In genomic region chr3:45993421-45994027, GRCh38 we compare ENCODE assay signal across 11 cellular contexts. TPM values are rescaled to one million over a fixed set of nuclear protein-coding genes. Genes with fewer than 3 reads are reported as not detected.
A peak's percentile ranks its signal among the peaks of the same experiment; 100 is the strongest.
DNase-seq lines count a peak whose midpoint lies in the region; ATAC-seq and TF ChIP-seq lines count a peak whose summit lies in the region.
"Had no signal": no experiment of that assay in that cellular context is flagged by ENCODE, and none has a peak within 500 bp of the region (broad histone marks: within the 10 kb centered on the region; RNA-seq: fewer than 3 reads in every experiment).

No MANE protein-coding gene starts in this region.

- H3K4me1 Mint-ChIP-seq in glutamatergic neuron (ENCODE audit: low read depth, unreplicated experiment) (peaks cover 11% of the 10 kb centered on the region), type B pancreatic cell (ENCODE audit: unreplicated experiment) (peaks cover 8% of the 10 kb centered on the region)

- no peaks in the 10 kb centered on the region for H3K9me3 ChIP-seq in heart right ventricle

- intact Hi-C loops in heart right ventricle (cut with DNase I): loop anchor here in 1 of 10 donors (10.0 kb wide), 1 partner anchor 71 kb away; no protein-coding TSS in a partner anchor
- intact Hi-C loops in left ventricle myocardium superior (cut with micrococcal nuclease): no loop called here

- peaks cover 9 to 73% (median 68%) of the 10 kb centered on the region in 9 donors for H3K4me1 ChIP-seq in heart right ventricle

- H3K4me3 Mint-ChIP-seq in glutamatergic neuron (ENCODE audit: unreplicated experiment) (no peak overlapping the region), type B pancreatic cell (peak overlapping the region; percentile 70)

- H3K27ac ChIP-seq in heart right ventricle: peak overlapping the region in 9 of 10 donors; percentile 83 to 99 (median 96)

- H3K9me3 Mint-ChIP-seq in glutamatergic neuron (ENCODE audit: unreplicated experiment) (peaks cover 2% of the 10 kb centered on the region), type B pancreatic cell (no peaks in the 10 kb centered on the region)

- TF ChIP-seq CTCF in heart right ventricle (IDR thresholded peaks at IDR 0.05) (no peak), glutamatergic neuron (IDR thresholded peaks at IDR 0.05; ENCODE audit: partially characterized antibody, unreplicated experiment) (no peak), type B pancreatic cell (conservative IDR thresholded peaks at IDR 0.05) (no peak)

- H3K27me3 Mint-ChIP-seq in glutamatergic neuron (ENCODE audit: unreplicated experiment) (peaks cover 1% of the 10 kb centered on the region), type B pancreatic cell (peaks cover 7% of the 10 kb centered on the region)

- no peaks in the 10 kb centered on the region for H3K27me3 ChIP-seq in heart right ventricle

- WGBS in heart right ventricle, 2 donors: 77 to 82% methylated on average over 3 of the region's 3 CpGs

- H3K36me3 ChIP-seq in heart right ventricle: no peaks in the 10 kb centered on the region

- ATAC-seq in heart right ventricle: no peak
- no peak for ATAC-seq in left ventricle myocardium superior
- ATAC-seq in HG03354 (IDR thresholded peaks at IDR 0.05; ENCODE audit: poor library complexity, severe bottlenecking, unreplicated experiment): no peak

- H3K27ac Mint-ChIP-seq in glutamatergic neuron (ENCODE audit: unreplicated experiment): peak overlapping the region; percentile 28
- H3K27ac Mint-ChIP-seq in type B pancreatic cell: no peak overlapping the region

- H3K36me3 Mint-ChIP-seq in glutamatergic neuron (ENCODE audit: unreplicated experiment): no peaks in the 10 kb centered on the region
- peaks cover 3% of the 10 kb centered on the region for H3K36me3 Mint-ChIP-seq in type B pancreatic cell

- no peak for DNase-seq in heart right ventricle
- DNase-seq in left ventricle myocardium superior: no peak
- peak; percentile 39 for DNase-seq in activated CD4-positive, alpha-beta T cell treated with anti-CD3 and anti-CD28 coated beads, Interleukin-2, amount 50 U/mL, for 1 hour
- DNase-seq in glutamatergic neuron: no peak
- no peak for DNase-seq in type B pancreatic cell (ENCODE audit: extremely low spot score, unreplicated experiment)
- no peak for DNase-seq in LoVo (ENCODE audit: low spot score)
- DNase-seq in cortex of kidney (lab: John Stamatoyannopoulos, UW): no peak
- DNase-seq: NCI-H2029 had no signal

- H3K4me3 ChIP-seq in heart right ventricle: peak overlapping the region in 1 of 10 donors; percentile 86

RNA-seq across cellular contexts. Expression of gene FYCO1, which starts 2.1 kb away (rescaled TPM):
- total RNA-seq in heart right ventricle (100 to 1,000 TPM in 8 of 10 donors, 10 to 100 TPM in 2; 82.3 to 216 (median 156) TPM), left ventricle myocardium superior (146 TPM), glutamatergic neuron (ENCODE audit: unreplicated experiment) (3.8 TPM), type B pancreatic cell (ENCODE audit: low replicate concordance) (15.2 and 27.5 TPM in 2 replicates)
- polyA plus RNA-seq in heart right ventricle: 10 to 100 TPM in 1 of 2 donors, 1 to 10 TPM in 1; 8.8 to 59.6 TPM

RNA-seq across cellular contexts. Expression of gene XCR1, which starts 33.8 kb away (rescaled TPM):
- total RNA-seq in heart right ventricle (under 1 TPM in 4 of 10 donors, not detected in 6; 0.05 to 0.72 (median 0.09) TPM), left ventricle myocardium superior (not detected), glutamatergic neuron (ENCODE audit: unreplicated experiment) (not detected), type B pancreatic cell (ENCODE audit: low replicate concordance) (3.6 and 13.9 TPM in 2 replicates)
- polyA plus RNA-seq in heart right ventricle: under 1 TPM in 1 of 2 donors, not detected in 1; 0.01 TPM
- total RNA-seq: temporal lobe had no signal

RNA-seq across cellular contexts. Expression of gene CXCR6, which starts 50.3 kb away (rescaled TPM):
- total RNA-seq in heart right ventricle: 1 to 10 TPM in 1 of 10 donors, under 1 TPM in 5, not detected in 4; 0.17 to 1.2 (median 0.39) TPM
- polyA plus RNA-seq in heart right ventricle: under 1 TPM; 0.22 to 0.36 TPM
- 0.59 TPM for total RNA-seq in left ventricle myocardium superior
- total RNA-seq in glutamatergic neuron (ENCODE audit: unreplicated experiment): not detected
- not detected in 2 replicates for total RNA-seq in type B pancreatic cell (ENCODE audit: low replicate concordance)
- total RNA-seq: temporal lobe had no signal
- polyA plus RNA-seq: keratinocyte had no signal
